ENCODE assay signal across 19 cellular contexts in genomic region chr4:89217594-89217993, GRCh38.
DNase-seq lines count a peak whose midpoint lies in the region; ATAC-seq and TF ChIP-seq lines count a peak whose summit lies in the region.
"Had no signal": no experiment of that assay in that cellular context is flagged by ENCODE, and none has a peak within 500 bp of the region (broad histone marks: within the 10 kb centered on the region; RNA-seq: fewer than 3 reads in every experiment).

No MANE protein-coding gene starts in this region.

- no peaks in the 10 kb centered on the region for H3K79me2 ChIP-seq in hepatocyte

- intact Hi-C loops in Caco-2 (cut with micrococcal nuclease; ENCODE audit: unreplicated experiment) (loop anchor here (10.0 kb wide), 1 partner anchor 163 kb away; the partner anchor contains the start of gene FAM13A), adrenal gland (cut with DNase I) (no loop called here)

- no peak overlapping the region for H2AFZ ChIP-seq in hepatocyte

- H3K27me3 ChIP-seq in Caco-2 (replicated peaks; ENCODE audit: control insufficient read depth, insufficient read depth, low read length) (no peaks in the 10 kb centered on the region), hepatocyte (no peaks in the 10 kb centered on the region), adrenal gland (no peaks in the 10 kb centered on the region)
- H3K27me3 ChIP-seq: BLaER1 treated with 17β-estradiol and CSF1 and Interleukin-3, amounts not matched to agents 10 nM and 100 nM had no signal

- TF ChIP-seq POLR2A in adrenal gland (IDR thresholded peaks at IDR 0.05) = no peak

- DNase-seq in Caco-2 = no peak
- peak; percentile 61 for DNase-seq in LoVo (ENCODE audit: low spot score)
- DNase-seq in hepatocyte (ENCODE audit: low spot score) = no peak
- DNase-seq in adrenal gland = no peak
- DNase-seq: 8988T; ACHN; AML-193; BE2C; Calu3; CD4-positive, alpha-beta T cell; CD8-positive, alpha-beta memory T cell; GF-D8; H7; HCEC 1CT had no signal

- no peak overlapping the region for H3K4me3 Mint-ChIP-seq in Caco-2 (ENCODE audit: unreplicated experiment)
- H3K4me3 Mint-ChIP-seq: CD14-positive monocyte; CD4-positive, alpha-beta T cell; CD8-positive, alpha-beta memory T cell had no signal

- H3K27ac ChIP-seq in hepatocyte (peak overlapping the region; percentile 28), adrenal gland (no peak overlapping the region)
- H3K27ac ChIP-seq: A549; BLaER1 treated with 17β-estradiol and CSF1 and Interleukin-3, amounts not matched to agents 10 nM and 100 nM had no signal

- H3K4me1 Mint-ChIP-seq in Caco-2 (ENCODE audit: low read depth, unreplicated experiment) = peaks cover 21% of the 10 kb centered on the region

- no peak overlapping the region for H3K4me3 ChIP-seq in Caco-2 (ENCODE audit: low read depth, low read length)
- H3K4me3 ChIP-seq in hepatocyte = no peak overlapping the region
- H3K4me3 ChIP-seq in adrenal gland = no peak overlapping the region
- H3K4me3 ChIP-seq: A549; BLaER1 treated with 17β-estradiol and CSF1 and Interleukin-3, amounts not matched to agents 10 nM and 100 nM had no signal

- H3K27me3 Mint-ChIP-seq in Caco-2 (ENCODE audit: insufficient read depth, unreplicated experiment) = no peaks in the 10 kb centered on the region
- H3K27me3 Mint-ChIP-seq: CD4-positive, alpha-beta T cell had no signal

- H3K9me3 Mint-ChIP-seq in Caco-2 (ENCODE audit: unreplicated experiment) = peaks cover 10% of the 10 kb centered on the region
- H3K9me3 Mint-ChIP-seq: CD14-positive monocyte; CD4-positive, alpha-beta T cell had no signal

- WGBS in hepatocyte (ENCODE audit: low lambda C conversion rate, missing lambda C conversion rate) = 88% methylated on average over 1 of the region's 1 CpG
- 44 to 80% (median 64%) methylated on average over 1 of the region's 1 CpG for WGBS in adrenal gland, 4 donors

- CTCF ChIA-PET in Caco-2 (lab: Charles Lee) = no interaction called here

- no peak for ATAC-seq in GM21619 (IDR thresholded peaks at IDR 0.05; ENCODE audit: unreplicated experiment)
- no peak for ATAC-seq in HG03045 (IDR thresholded peaks at IDR 0.05; ENCODE audit: unreplicated experiment)
- ATAC-seq: A549 had no signal

- no peaks in the 10 kb centered on the region for H3K36me3 Mint-ChIP-seq in Caco-2 (ENCODE audit: insufficient read depth, unreplicated experiment)
- H3K36me3 Mint-ChIP-seq: CD14-positive monocyte; CD8-positive, alpha-beta memory T cell had no signal

- H3K4me1 ChIP-seq in Caco-2 = peaks cover 35% of the 10 kb centered on the region
- peaks cover 11% of the 10 kb centered on the region for H3K4me1 ChIP-seq in hepatocyte (ENCODE audit: insufficient read depth)
- no peaks in the 10 kb centered on the region for H3K4me1 ChIP-seq in adrenal gland (replicated peaks in 1 of 2)
- H3K4me1 ChIP-seq: BE2C had no signal

- POLR2A ChIA-PET in Caco-2 (lab: Charles Lee) = no interaction called here

- H3K36me3 ChIP-seq in Caco-2 (ENCODE audit: control insufficient read depth, insufficient read depth, low read length) (no peaks in the 10 kb centered on the region), hepatocyte (replicated peaks; ENCODE audit: insufficient read depth, low read depth) (no peaks in the 10 kb centered on the region), adrenal gland (replicated peaks in 1 of 2) (no peaks in the 10 kb centered on the region)
- H3K36me3 ChIP-seq: BE2C; BLaER1 treated with 17β-estradiol and CSF1 and Interleukin-3, amounts not matched to agents 10 nM and 100 nM had no signal

- peak overlapping the region; percentile 37 for H3K27ac Mint-ChIP-seq in Caco-2 (ENCODE audit: unreplicated experiment)
- H3K27ac Mint-ChIP-seq: CD14-positive monocyte; CD4-positive, alpha-beta T cell; CD8-positive, alpha-beta memory T cell had no signal

- no peaks in the 10 kb centered on the region for H4K20me1 ChIP-seq in hepatocyte (ENCODE audit: insufficient read depth, poor library complexity, severe bottlenecking)
- H4K20me1 ChIP-seq: BLaER1 treated with 17β-estradiol and CSF1 and Interleukin-3, amounts not matched to agents 10 nM and 100 nM had no signal

- H3K4me2 ChIP-seq in hepatocyte = no peak overlapping the region
- H3K4me2 ChIP-seq: A549; BLaER1 treated with 17β-estradiol and CSF1 and Interleukin-3, amounts not matched to agents 10 nM and 100 nM had no signal

- H3K9me3 ChIP-seq in Caco-2 (no peaks in the 10 kb centered on the region), hepatocyte (ENCODE audit: low read depth) (no peaks in the 10 kb centered on the region), adrenal gland (replicated peaks in 1 of 3) (no peaks in the 10 kb centered on the region)
- H3K9me3 ChIP-seq: A549; BE2C; BLaER1 treated with 17β-estradiol and CSF1 and Interleukin-3, amounts not matched to agents 10 nM and 100 nM had no signal

- no TSS peak for BruUV-seq in Caco-2 (replicated peaks; lab: Mats Ljungman, UMichigan)

- TF ChIP-seq CTCF in Caco-2 (IDR thresholded peaks at IDR 0.05; ENCODE audit: insufficient read depth in 1 of 2, low read depth in 1 of 2, low read length in 1 of 2, severe bottlenecking in 1 of 2, unreplicated experiment in 1 of 2) (no peak), hepatocyte (IDR thresholded peaks at IDR 0.05; ENCODE audit: poor library complexity) (no peak), adrenal gland (IDR thresholded peaks at IDR 0.05) (no peak)

- H3K9me2 ChIP-seq in hepatocyte (replicated peaks; ENCODE audit: insufficient read depth) = no peaks in the 10 kb centered on the region
